30 cellular contexts compared by ENCODE assay signal in the genomic region with DNA sequence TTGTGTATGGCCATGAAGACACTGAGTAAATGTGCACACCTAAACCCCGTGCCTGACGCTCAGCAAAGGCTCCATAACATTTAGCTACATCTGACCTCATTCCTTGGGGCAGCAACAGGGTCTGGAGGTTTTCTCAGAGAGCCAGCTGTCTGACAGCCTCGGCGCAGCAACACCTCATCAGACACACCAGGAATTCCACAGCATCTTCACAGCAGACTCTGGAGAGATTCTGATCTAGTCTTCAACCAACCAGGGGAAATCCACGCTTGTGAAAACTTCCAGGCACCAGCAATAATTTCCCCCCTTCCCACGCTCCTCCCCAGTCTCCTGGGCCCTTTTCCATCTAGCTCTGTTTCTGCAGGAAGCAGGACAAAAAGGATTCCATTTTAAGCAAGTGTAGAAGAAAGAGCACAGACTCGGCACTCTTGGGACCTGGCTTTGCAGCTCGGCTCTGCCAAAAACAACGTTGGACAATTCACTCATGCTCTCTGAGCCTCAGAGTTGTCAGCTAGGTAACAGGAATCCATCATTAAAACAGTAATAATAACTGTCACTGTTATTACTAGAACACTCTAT. TPM values are rescaled to one million over a fixed set of nuclear protein-coding genes. Genes with fewer than 3 reads are reported as not detected.
A peak's percentile ranks its signal among the peaks of the same experiment; 100 is the strongest.
DNase-seq lines count a peak whose midpoint lies in the region; ATAC-seq and TF ChIP-seq lines count a peak whose summit lies in the region.
"Had no signal": no experiment of that assay in that cellular context is flagged by ENCODE, and none has a peak within 500 bp of the region (broad histone marks: within the 10 kb centered on the region; RNA-seq: fewer than 3 reads in every experiment).

No MANE protein-coding gene starts in this region.

- H3K9me3 ChIP-seq in stomach smooth muscle (ENCODE audit: control insufficient read depth in 2 of 2, low read length in 2 of 2) (peaks cover 0 to 5% of the 10 kb centered on the region in 2 donors), psoas muscle (no peaks in the 10 kb centered on the region)
- H3K9me3 ChIP-seq: thyroid gland had no signal

- TF ChIP-seq CTCF in fibroblast of the aortic adventitia (IDR thresholded peaks at IDR 0.05; ENCODE audit: insufficient read depth, low read length) (no peak), mesothelial cell of epicardium (IDR thresholded peaks at IDR 0.05; ENCODE audit: unreplicated experiment) (no peak), psoas muscle (IDR thresholded peaks at IDR 0.05) (no peak)

- no peaks in the 10 kb centered on the region for H3K36me3 Mint-ChIP-seq in mesothelial cell of epicardium
- H3K36me3 Mint-ChIP-seq: natural killer cell treated with Interleukin-12 subunit alpha and Interleukin-12 subunit beta and Interleukin-15 and Interleukin-18, amount 100 ng/mL, for 72 hours; stimulated activated effector memory CD8-positive, alpha-beta T cell treated with anti-CD3 and anti-CD28 coated beads, Interleukin-12 subunit alpha, Interleukin-12 subunit beta, amount 100 ng/mL, for 72 hours; T-cell had no signal

- H3K36me3 ChIP-seq in stomach smooth muscle (ENCODE audit: control insufficient read depth in 2 of 2, insufficient read depth in 2 of 2, low read length in 2 of 2) (no peaks in the 10 kb centered on the region), psoas muscle (ENCODE audit: insufficient read depth in 1 of 2, low read depth in 1 of 2) (no peaks in the 10 kb centered on the region)
- H3K36me3 ChIP-seq: BLaER1, thyroid gland had no signal

- no peak overlapping the region for H3K4me3 Mint-ChIP-seq in mesothelial cell of epicardium
- H3K4me3 Mint-ChIP-seq: activated CD4-positive, alpha-beta T cell treated with anti-CD3 and anti-CD28 coated beads for 36 hours; activated naive CD4-positive, alpha-beta T cell treated with anti-CD3 and anti-CD28 coated beads for 36 hours; activated T-cell treated with anti-CD3 and anti-CD28 coated beads, Interleukin-2, amount 50 U/mL, for 72 hours; central memory CD8-positive, alpha-beta T cell; memory B cell; natural killer cell treated with Interleukin-12 subunit alpha and Interleukin-12 subunit beta and Interleukin-15 and Interleukin-18, amount 100 ng/mL, for 72 hours; stimulated activated effector memory CD8-positive, alpha-beta T cell treated with anti-CD3 and anti-CD28 coated beads, Interleukin-12 subunit alpha, Interleukin-12 subunit beta, amount 100 ng/mL, for 72 hours; T-cell had no signal

- H3K27ac ChIP-seq in stomach smooth muscle (ENCODE audit: low read length) (peak overlapping the region; percentile 18), psoas muscle (no peak overlapping the region)
- H3K27ac ChIP-seq: BLaER1, skin epidermis, thyroid gland had no signal

- peaks cover 10% of the 10 kb centered on the region for H3K4me1 ChIP-seq in stomach smooth muscle (ENCODE audit: control insufficient read depth, insufficient read depth, low read length)
- no peaks in the 10 kb centered on the region for H3K4me1 ChIP-seq in psoas muscle
- H3K4me1 ChIP-seq: BLaER1 had no signal

- no peaks in the 10 kb centered on the region for H3K27me3 Mint-ChIP-seq in mesothelial cell of epicardium (ENCODE audit: low read depth)
- H3K27me3 Mint-ChIP-seq: activated CD4-positive, alpha-beta T cell treated with anti-CD3 and anti-CD28 coated beads for 36 hours; central memory CD8-positive, alpha-beta T cell; memory B cell; natural killer cell treated with Interleukin-12 subunit alpha and Interleukin-12 subunit beta and Interleukin-15 and Interleukin-18, amount 100 ng/mL, for 72 hours; T-cell had no signal

- H3K9ac ChIP-seq in stomach smooth muscle (ENCODE audit: low read length in 2 of 2): no peak overlapping the region
- H3K9ac ChIP-seq: BLaER1 had no signal

- H3K27me3 ChIP-seq in stomach smooth muscle (ENCODE audit: control insufficient read depth in 1 of 2, insufficient read depth in 2 of 2, low read length in 2 of 2): no peaks in the 10 kb centered on the region
- no peaks in the 10 kb centered on the region for H3K27me3 ChIP-seq in psoas muscle (ENCODE audit: insufficient read depth in 3 of 3, low read length in 2 of 3)
- H3K27me3 ChIP-seq: BLaER1, thyroid gland had no signal

- peak overlapping the region; percentile 53 for H3K27ac Mint-ChIP-seq in mesothelial cell of epicardium
- H3K27ac Mint-ChIP-seq: activated CD4-positive, alpha-beta T cell treated with anti-CD3 and anti-CD28 coated beads for 36 hours; activated naive CD4-positive, alpha-beta T cell treated with anti-CD3 and anti-CD28 coated beads for 36 hours; activated T-cell treated with anti-CD3 and anti-CD28 coated beads, Interleukin-2, amount 50 U/mL, for 72 hours; memory B cell; natural killer cell treated with Interleukin-12 subunit alpha and Interleukin-12 subunit beta and Interleukin-15 and Interleukin-18, amount 100 ng/mL, for 72 hours; stimulated activated effector memory CD8-positive, alpha-beta T cell treated with anti-CD3 and anti-CD28 coated beads, Interleukin-12 subunit alpha, Interleukin-12 subunit beta, amount 100 ng/mL, for 72 hours had no signal

- 52 to 57% (median 53%) methylated on average over 9 of the region's 9 CpGs for WGBS in psoas muscle, 3 donors

- H3K4me1 Mint-ChIP-seq in mesothelial cell of epicardium: peaks cover 6% of the 10 kb centered on the region
- H3K4me1 Mint-ChIP-seq: central memory CD8-positive, alpha-beta T cell; memory B cell had no signal

- intact Hi-C loops in psoas muscle (cut with DNase I): no loop called here

- DNase-seq in SK-N-DZ (ENCODE audit: low spot score) (peak; percentile 45), fibroblast of the aortic adventitia (ENCODE audit: low read depth) (peak; percentile 47), mesothelial cell of epicardium (ENCODE audit: low spot score in 2 of 2, unreplicated experiment in 2 of 2) (no peak), psoas muscle (no peak)
- no peak for DNase-seq in stimulated activated naive CD8-positive, alpha-beta T cell treated with anti-CD3 and anti-CD28 coated beads, Interleukin-15, Interleukin-2, amounts not matched to agents 100 U/mL and 50 U/mL, for 24 hours
- DNase-seq: activated CD4-positive, alpha-beta T cell treated with anti-CD3 and anti-CD28 coated beads for 36 hours; activated naive CD4-positive, alpha-beta T cell treated with anti-CD3 and anti-CD28 coated beads for 36 hours; activated T-cell treated with anti-CD3 and anti-CD28 coated beads, Interleukin-2, amount 50 U/mL, for 72 hours; COR-L47; DMS79 treated with DMSO at 0.1 percent for 48 hours; Karpas-422; NCI-H1048; NCI-H1930; NCI-H226; PC-3; posterior cingulate gyrus; SIG-M5; stimulated activated CD4-positive, alpha-beta T cell treated with anti-CD3 and anti-CD28 coated beads, Interleukin-2, amount 100 ng/mL, for 24 hours; T-cell; thyroid gland had no signal

- no peak for ATAC-seq in stimulated activated naive CD8-positive, alpha-beta T cell treated with anti-CD3 and anti-CD28 coated beads, Interleukin-15, Interleukin-2, amounts not matched to agents 100 U/mL and 50 U/mL, for 24 hours
- ATAC-seq in psoas muscle (no peak), GM19395 (IDR thresholded peaks at IDR 0.05; ENCODE audit: unreplicated experiment) (no peak)
- ATAC-seq in activated CD4-positive, CD25-positive, alpha-beta regulatory T cell treated with anti-CD3 and anti-CD28 coated beads, Interleukin-2, amount 50 U/mL, for 24 hours: no peak
- ATAC-seq: activated CD4-positive, alpha-beta T cell treated with anti-CD3 and anti-CD28 coated beads for 36 hours; activated T-cell treated with anti-CD3 and anti-CD28 coated beads, Interleukin-2, amount 50 U/mL, for 72 hours; GM12878; natural killer cell treated with Interleukin-12 subunit alpha and Interleukin-12 subunit beta and Interleukin-15 and Interleukin-18, amount 100 ng/mL, for 72 hours; PC-3; stimulated activated effector memory CD8-positive, alpha-beta T cell treated with anti-CD3 and anti-CD28 coated beads, Interleukin-12 subunit alpha, Interleukin-12 subunit beta, amount 100 ng/mL, for 72 hours; T-cell had no signal

- H3K9me3 Mint-ChIP-seq in mesothelial cell of epicardium: peaks cover 8% of the 10 kb centered on the region
- H3K9me3 Mint-ChIP-seq: activated naive CD4-positive, alpha-beta T cell treated with anti-CD3 and anti-CD28 coated beads for 36 hours; central memory CD8-positive, alpha-beta T cell; natural killer cell treated with Interleukin-12 subunit alpha and Interleukin-12 subunit beta and Interleukin-15 and Interleukin-18, amount 100 ng/mL, for 72 hours; stimulated activated effector memory CD8-positive, alpha-beta T cell treated with anti-CD3 and anti-CD28 coated beads, Interleukin-12 subunit alpha, Interleukin-12 subunit beta, amount 100 ng/mL, for 72 hours had no signal

- H3K4me3 ChIP-seq in fibroblast of the aortic adventitia (ENCODE audit: low read depth, low read length): no peak overlapping the region
- H3K4me3 ChIP-seq in stomach smooth muscle (ENCODE audit: low read length in 2 of 2): no peak overlapping the region
- no peak overlapping the region for H3K4me3 ChIP-seq in psoas muscle
- H3K4me3 ChIP-seq: BLaER1, GM12878, skin epidermis, thyroid gland had no signal

RNA-seq across cellular contexts. Expression of a gene that starts 44.3 kb away (rescaled TPM):
- 68.7 and 78.3 TPM in 2 replicates for polyA plus RNA-seq in SK-N-DZ (2014; cell fraction: cytosol; rRNA removed)
- 34.4 and 48.8 TPM in 2 replicates for polyA plus RNA-seq in SK-N-DZ (2014; cell fraction: nucleus; rRNA removed)
- 96.6 and 232 TPM in 2 replicates for total RNA-seq in fibroblast of the aortic adventitia (ENCODE audit: low replicate concordance)
- 192 to 209 TPM (median 204 TPM) in 3 replicates for total RNA-seq in mesothelial cell of epicardium
- 100 to 1,000 TPM; 207 to 284 (median 232) TPM for total RNA-seq in psoas muscle
- 100 to 1,000 TPM; 179 to 261 (median 206) TPM for polyA plus RNA-seq in psoas muscle

Comparison
In these comparisons a context has a peak if more than half of its experiments do, and no peak if none do; other contexts are left out.
1. DNase-seq: peak in SK-N-DZ (single experiment) and fibroblast of the aortic adventitia (single experiment); none in mesothelial cell of epicardium (0 of 2), stimulated activated naive CD8-positive, alpha-beta T cell treated with anti-CD3 and anti-CD28 coated beads, Interleukin-15, Interleukin-2, amounts not matched to agents 100 U/mL and 50 U/mL, for 24 hours (single experiment) and psoas muscle (0 of 2).